8 cellular contexts compared by ENCODE assay signal in the genomic region with DNA sequence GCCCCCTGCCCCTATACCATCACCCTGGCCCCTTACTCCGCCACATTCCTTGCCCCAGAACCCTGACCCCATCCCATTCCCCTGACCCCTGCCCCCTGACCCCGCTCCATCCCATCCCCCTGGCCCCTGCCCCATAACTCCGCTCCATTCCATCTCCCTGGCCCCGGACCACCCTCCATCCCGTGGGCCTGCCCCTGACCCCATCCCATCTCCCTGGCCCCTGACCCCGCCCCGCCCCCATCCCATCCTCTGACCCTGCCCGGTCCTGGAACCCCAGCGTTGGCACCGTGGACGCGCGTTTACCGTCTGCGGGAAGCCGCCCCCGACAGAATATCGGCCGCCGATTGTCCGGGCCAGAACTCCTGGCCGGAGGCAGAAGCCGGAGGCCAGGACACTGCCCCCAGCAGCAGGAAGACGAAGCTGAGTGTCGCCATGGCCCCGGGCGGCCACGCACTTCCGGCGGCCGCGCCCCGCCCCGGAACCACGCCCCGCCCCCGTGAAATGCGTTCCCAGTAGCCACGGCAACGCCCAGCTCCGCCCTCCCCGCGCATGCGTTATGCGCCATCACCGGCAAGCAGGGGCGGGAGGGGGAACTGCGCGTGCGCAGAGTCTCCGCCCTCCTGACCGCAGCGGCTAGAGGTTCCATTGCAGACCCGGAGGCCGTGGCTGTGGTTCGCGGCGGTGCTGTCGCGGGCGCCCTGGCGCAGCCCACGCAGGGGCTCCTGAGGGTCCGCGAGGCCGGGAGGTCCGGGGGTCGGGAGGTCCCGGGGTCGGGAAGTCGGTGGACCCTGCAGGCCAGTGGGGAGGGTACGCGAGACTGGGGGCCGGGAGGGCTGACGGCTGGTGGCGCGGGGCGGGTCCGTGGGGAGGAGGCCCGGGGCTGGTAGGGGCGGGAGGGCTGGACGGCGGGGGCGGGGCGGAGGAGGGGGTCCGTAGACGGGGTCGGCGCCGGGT. TPM values are rescaled to one million over a fixed set of nuclear protein-coding genes. Genes with fewer than 3 reads are reported as not detected.
DNase-seq lines count a peak whose midpoint lies in the region; ATAC-seq and TF ChIP-seq lines count a peak whose summit lies in the region.

A gene with protein sequence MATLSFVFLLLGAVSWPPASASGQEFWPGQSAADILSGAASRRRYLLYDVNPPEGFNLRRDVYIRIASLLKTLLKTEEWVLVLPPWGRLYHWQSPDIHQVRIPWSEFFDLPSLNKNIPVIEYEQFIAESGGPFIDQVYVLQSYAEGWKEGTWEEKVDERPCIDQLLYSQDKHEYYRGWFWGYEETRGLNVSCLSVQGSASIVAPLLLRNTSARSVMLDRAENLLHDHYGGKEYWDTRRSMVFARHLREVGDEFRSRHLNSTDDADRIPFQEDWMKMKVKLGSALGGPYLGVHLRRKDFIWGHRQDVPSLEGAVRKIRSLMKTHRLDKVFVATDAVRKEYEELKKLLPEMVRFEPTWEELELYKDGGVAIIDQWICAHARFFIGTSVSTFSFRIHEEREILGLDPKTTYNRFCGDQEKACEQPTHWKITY (minus strand): TSS at position 458 of the 954 bp plus-strand sequence. CDS start 24 bp downstream, at position 434.

- TF ChIP-seq CTCF in ascending aorta (IDR thresholded peaks at IDR 0.05) = peak in 1 of 3 experiments; percentile 5
- TF ChIP-seq CTCF in right atrium auricular region (IDR thresholded peaks at IDR 0.05) = no peak
- TF ChIP-seq CTCF in uterus (IDR thresholded peaks at IDR 0.05) = peak in 2 of 4 experiments; percentile 3 to 42

- peak within 1 kb of the TSS; percentile 83 to 88 for H3K27ac ChIP-seq in ascending aorta
- H3K27ac ChIP-seq in right atrium auricular region = peak within 1 kb of the TSS; percentile 83 to 87
- H3K27ac ChIP-seq in uterus = peak within 1 kb of the TSS; percentile 76 to 88

- H3K27me3 ChIP-seq in ascending aorta (no peaks in the 10 kb centered on the region), right atrium auricular region (no peaks in the 10 kb centered on the region), uterus (no peaks in the 10 kb centered on the region)

- TF ChIP-seq POLR2A in uterus (IDR thresholded peaks at IDR 0.05) = peak; percentile 76 to 92

- ATAC-seq in GM18517 (IDR thresholded peaks at IDR 0.05; ENCODE audit: unreplicated experiment) (peak; percentile 69), HG03025 (IDR thresholded peaks at IDR 0.05; ENCODE audit: low FRiP score, unreplicated experiment) (peak; percentile 73)

- intact Hi-C loops in ascending aorta (cut with DNase I) (loop anchor here (1.0 to 5.0 kb wide), 2 partner anchors 145 to 152 kb away; no protein-coding TSS in a partner anchor), uterus (cut with DNase I; ENCODE audit: low total_unique reads) (no loop called here)

- H3K4me3 ChIP-seq in ascending aorta (peak within 1 kb of the TSS; percentile 61 to 98), right atrium auricular region (peak within 1 kb of the TSS; percentile 80 to 96), uterus (peak within 1 kb of the TSS; percentile 73 to 83)

- peak; percentile 83 to 88 for DNase-seq in NCI-H2081 (lab: John Stamatoyannopoulos, UW)
- DNase-seq in T-helper 22 cell (ENCODE audit: low read depth) = peak; percentile 93
- peak; percentile 83 to 98 for DNase-seq in ascending aorta (ENCODE audit: low spot score in 2 of 2)
- DNase-seq in right atrium auricular region (ENCODE audit: low spot score) = peak; percentile 97
- DNase-seq in putamen (ENCODE audit: low spot score) = peak; percentile 94
- peak; percentile 96 to 98 for DNase-seq in uterus

- H3K36me3 ChIP-seq in ascending aorta = peaks cover 28 to 31% of the 10 kb centered on the region in 2 donors
- H3K36me3 ChIP-seq in right atrium auricular region = peaks cover 33% of the 10 kb centered on the region
- H3K36me3 ChIP-seq in uterus = no peaks in the 10 kb centered on the region

- H3K9me3 ChIP-seq in ascending aorta (no peaks in the 10 kb centered on the region), right atrium auricular region (no peaks in the 10 kb centered on the region), uterus (no peaks in the 10 kb centered on the region)

- H3K4me1 ChIP-seq in ascending aorta (peaks cover 11 to 20% of the 10 kb centered on the region in 2 donors), right atrium auricular region (peaks cover 3 to 37% of the 10 kb centered on the region in 2 donors), uterus (peaks cover 5 to 19% of the 10 kb centered on the region in 2 donors)

RNA-seq across cellular contexts. Expression of the gene that starts here (rescaled TPM):
- 39.4 TPM for total RNA-seq in ascending aorta
- 10 to 100 TPM in 1 of 2 donors, 1 to 10 TPM in 1; 5.8 to 12.0 TPM for total RNA-seq in right atrium auricular region
- 10 to 100 TPM in 3 of 4 donors, 1 to 10 TPM in 1; 6.2 to 49.7 (median 24.6) TPM for total RNA-seq in uterus

Comparison
In these comparisons a context has a peak if more than half of its experiments do, and no peak if none do; other contexts are left out.
1. Peak in every context shown above with its lines: DNase-seq, ATAC-seq, H3K4me3 ChIP-seq and H3K27ac ChIP-seq.